21 cellular contexts compared by ENCODE assay signal in the genomic region with DNA sequence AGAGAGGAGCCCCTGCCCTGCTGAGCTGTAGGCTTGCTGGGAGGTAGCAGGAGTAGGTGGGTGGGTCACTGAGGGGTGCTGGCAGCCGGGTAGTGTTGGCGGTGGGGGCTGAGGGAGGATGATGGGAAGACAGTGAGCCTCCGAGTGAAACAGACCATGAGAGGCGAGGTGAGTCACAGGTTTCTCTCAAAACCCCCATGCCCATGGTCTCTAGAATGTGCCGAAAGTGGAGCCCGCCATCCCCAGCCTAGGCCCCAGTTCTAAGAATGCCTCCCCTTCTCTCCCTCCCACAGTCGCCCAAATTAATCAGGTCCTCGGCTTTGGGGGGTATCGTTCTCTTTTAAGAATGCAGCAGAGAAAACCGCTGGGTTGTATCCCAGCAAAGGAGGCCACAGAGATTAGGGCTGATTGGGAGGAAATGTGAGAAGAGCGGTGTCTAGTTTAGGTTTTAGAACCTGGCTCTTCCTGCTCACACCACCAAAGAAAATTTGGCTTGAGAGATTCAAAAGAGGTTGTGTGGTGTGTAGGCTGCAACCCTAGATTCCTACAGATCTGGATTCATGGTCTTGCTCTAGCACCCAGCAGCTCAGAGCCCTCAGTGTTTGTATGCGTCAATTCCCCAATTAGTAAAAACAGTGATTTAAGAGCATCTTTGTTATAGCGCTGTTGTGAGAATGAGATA. TPM values are rescaled to one million over a fixed set of nuclear protein-coding genes. Genes with fewer than 3 reads are reported as not detected.
A peak's percentile ranks its signal among the peaks of the same experiment; 100 is the strongest.
DNase-seq lines count a peak whose midpoint lies in the region; ATAC-seq and TF ChIP-seq lines count a peak whose summit lies in the region.
"Had no signal": no experiment of that assay in that cellular context is flagged by ENCODE, and none has a peak within 500 bp of the region (broad histone marks: within the 10 kb centered on the region; RNA-seq: fewer than 3 reads in every experiment).

No MANE protein-coding gene starts in this region.

- H3K36me3 Mint-ChIP-seq in CD8-positive, alpha-beta memory T cell: no peaks in the 10 kb centered on the region
- peaks cover 2% of the 10 kb centered on the region for H3K36me3 Mint-ChIP-seq in activated CD8-positive, alpha-beta T cell treated with anti-CD3 and anti-CD28 coated beads for 36 hours (ENCODE audit: low read depth)

- no peaks in the 10 kb centered on the region for H3K27me3 Mint-ChIP-seq in CD8-positive, alpha-beta memory T cell
- H3K27me3 Mint-ChIP-seq in activated CD8-positive, alpha-beta T cell treated with anti-CD3 and anti-CD28 coated beads for 36 hours: no peaks in the 10 kb centered on the region
- H3K27me3 Mint-ChIP-seq: naive thymus-derived CD8-positive, alpha-beta T cell had no signal

- in situ Hi-C loops in GM13977 (cut with MboI; ENCODE audit: low pct_unique_long_range_greater_than_20kb, low sequenced_read_pairs, unreplicated experiment): no loop called here

- H3K27ac ChIP-seq in CD8-positive, alpha-beta memory T cell (ENCODE audit: low read depth, low read length): no peak overlapping the region
- H3K27ac ChIP-seq: esophagus squamous epithelium, GM23248, Peyer's patch, spleen had no signal

- H3K4me3 Mint-ChIP-seq in CD8-positive, alpha-beta memory T cell: peak overlapping the region in 5 of 7 donors; percentile 9 to 49 (median 15)
- no peak overlapping the region for H3K4me3 Mint-ChIP-seq in activated CD8-positive, alpha-beta T cell treated with anti-CD3 and anti-CD28 coated beads for 36 hours
- H3K4me3 Mint-ChIP-seq: naive thymus-derived CD8-positive, alpha-beta T cell had no signal

- CTCF ChIA-PET in CD8-positive, alpha-beta memory T cell (lab: Charles Lee): interaction anchor here (0.8 to 1.4 kb wide), 5 partner anchors 8 to 170 kb away, joined by 3 to 4 read pairs (median 4); no protein-coding TSS in a partner anchor
- CTCF ChIA-PET in activated CD8-positive, alpha-beta T cell treated with anti-CD3 and anti-CD28 coated beads for 36 hours (lab: Charles Lee): interaction anchor here (1.0 to 2.9 kb wide), 7 partner anchors 8 to 169 kb away, joined by 3 to 11 read pairs (median 5); no protein-coding TSS in a partner anchor

- H3K4me1 ChIP-seq in CD8-positive, alpha-beta memory T cell (ENCODE audit: insufficient read depth, low read length): peaks cover 47% of the 10 kb centered on the region

- peak; percentile 50 for ATAC-seq in activated CD8-positive, alpha-beta T cell treated with anti-CD3 and anti-CD28 coated beads for 36 hours
- ATAC-seq: K562; naive thymus-derived CD8-positive, alpha-beta T cell had no signal

- no peaks in the 10 kb centered on the region for H3K36me3 ChIP-seq in CD8-positive, alpha-beta memory T cell (ENCODE audit: insufficient read depth, low read length)
- H3K36me3 ChIP-seq: esophagus squamous epithelium, Peyer's patch had no signal

- H3K4me1 Mint-ChIP-seq in CD8-positive, alpha-beta memory T cell: peaks cover 48 to 83% (median 63%) of the 10 kb centered on the region in 3 donors
- H3K4me1 Mint-ChIP-seq in activated CD8-positive, alpha-beta T cell treated with anti-CD3 and anti-CD28 coated beads for 36 hours (ENCODE audit: low read depth): peaks cover 69% of the 10 kb centered on the region

- H3K27me3 ChIP-seq in CD8-positive, alpha-beta memory T cell (ENCODE audit: insufficient read depth, low read length, poor library complexity, severe bottlenecking): no peaks in the 10 kb centered on the region
- H3K27me3 ChIP-seq: esophagus squamous epithelium, Peyer's patch, spleen had no signal

- TF ChIP-seq CTCF in GM13977 (IDR thresholded peaks at IDR 0.05; ENCODE audit: extremely low read depth, insufficient read depth, missing control alignments): no peak
- no peak for TF ChIP-seq CTCF in activated CD8-positive, alpha-beta T cell treated with anti-CD3 and anti-CD28 coated beads for 36 hours (IDR thresholded peaks at IDR 0.05)

- H3K27ac Mint-ChIP-seq in CD8-positive, alpha-beta memory T cell: peak overlapping the region in 7 of 8 donors; percentile 10 to 88 (median 55)
- H3K27ac Mint-ChIP-seq in activated CD8-positive, alpha-beta T cell treated with anti-CD3 and anti-CD28 coated beads for 36 hours: peak overlapping the region; percentile 52
- H3K27ac Mint-ChIP-seq: immature natural killer cell, progenitor cell of endocrine pancreas had no signal

- H3K9me3 ChIP-seq in CD8-positive, alpha-beta memory T cell (ENCODE audit: low read length): no peaks in the 10 kb centered on the region
- H3K9me3 ChIP-seq: esophagus squamous epithelium, Peyer's patch, SK-N-SH, spleen had no signal

- DNase-seq in CD8-positive, alpha-beta memory T cell: no peak
- DNase-seq in GM13977 (ENCODE audit: low spot score) (peak; percentile 44), MV-4-11 (lab: John Stamatoyannopoulos, UW) (no peak), kidney glomerular epithelial cell (lab: John Stamatoyannopoulos, UW) (no peak), NCI-H526 treated with DMSO at 0.1 percent for 48 hours (lab: John Stamatoyannopoulos, UW) (no peak)
- DNase-seq in activated CD8-positive, alpha-beta T cell treated with anti-CD3 and anti-CD28 coated beads for 36 hours: peak; percentile 78
- peak; percentile 56 to 67 for DNase-seq in stimulated activated CD8-positive, alpha-beta memory T cell treated with anti-CD3 and anti-CD28 coated beads, Interleukin-15, amount 100 ng/mL, for 48 hours (ENCODE audit: low read depth in 2 of 2)
- DNase-seq: DMS153; esophagus squamous epithelium; glutamatergic neuron; GM23248; immature natural killer cell; naive thymus-derived CD8-positive, alpha-beta T cell; NCI-H1092 treated with DMSO at 0.1 percent for 48 hours; Peyer's patch; SK-N-SH; spleen had no signal

- POLR2A ChIA-PET in CD8-positive, alpha-beta memory T cell (lab: Charles Lee): no interaction called here
- POLR2A ChIA-PET in activated CD8-positive, alpha-beta T cell treated with anti-CD3 and anti-CD28 coated beads for 36 hours (lab: Charles Lee): interaction anchor here (1.1 kb wide), 1 partner anchor 16 kb away, joined by 3 read pairs; no protein-coding TSS in a partner anchor

- H3K4me3 ChIP-seq in CD8-positive, alpha-beta memory T cell (ENCODE audit: low read length): no peak overlapping the region
- H3K4me3 ChIP-seq: esophagus squamous epithelium, GM23248, K562, Peyer's patch, spleen had no signal

- no peaks in the 10 kb centered on the region for H3K9me3 Mint-ChIP-seq in CD8-positive, alpha-beta memory T cell
- H3K9me3 Mint-ChIP-seq in activated CD8-positive, alpha-beta T cell treated with anti-CD3 and anti-CD28 coated beads for 36 hours: no peaks in the 10 kb centered on the region
- H3K9me3 Mint-ChIP-seq: immature natural killer cell; naive thymus-derived CD8-positive, alpha-beta T cell had no signal

- intact Hi-C loops in activated CD8-positive, alpha-beta T cell treated with anti-CD3 and anti-CD28 coated beads for 36 hours (cut with micrococcal nuclease): no loop called here

RNA-seq across cellular contexts. Expression of gene IL19, which starts 27.7 kb away (rescaled TPM):
- not detected for total RNA-seq in CD8-positive, alpha-beta memory T cell
- polyA plus RNA-seq in CD8-positive, alpha-beta memory T cell: not detected
- not detected for total RNA-seq in activated CD8-positive, alpha-beta T cell treated with anti-CD3 and anti-CD28 coated beads for 36 hours
- total RNA-seq: bronchial epithelial cell; GM23248; K562; lung microvascular endothelial cell; naive thymus-derived CD8-positive, alpha-beta T cell; Peyer's patch; progenitor cell of endocrine pancreas had no signal
- polyA plus RNA-seq: GM23248; immature natural killer cell; K562; naive thymus-derived CD8-positive, alpha-beta T cell; SK-N-SH had no signal

RNA-seq across cellular contexts. Expression of gene IL10, which starts 29.5 kb away (rescaled TPM):
- total RNA-seq in CD8-positive, alpha-beta memory T cell: 1 to 10 TPM; 7.6 TPM
- polyA plus RNA-seq in CD8-positive, alpha-beta memory T cell: 0.33 TPM
- total RNA-seq in activated CD8-positive, alpha-beta T cell treated with anti-CD3 and anti-CD28 coated beads for 36 hours: under 1 TPM in 1 of 2 experiments, not detected in 1; 0.32 TPM
- total RNA-seq: bronchial epithelial cell; GM23248; K562; lung microvascular endothelial cell; naive thymus-derived CD8-positive, alpha-beta T cell; progenitor cell of endocrine pancreas had no signal
- polyA plus RNA-seq: GM23248; naive thymus-derived CD8-positive, alpha-beta T cell; SK-N-SH had no signal

RNA-seq across cellular contexts. Expression of gene MAPKAPK2, which starts 58.1 kb away (rescaled TPM):
- total RNA-seq in CD8-positive, alpha-beta memory T cell: 10 to 100 TPM; 78.4 to 79.1 TPM
- 5.0 TPM for polyA plus RNA-seq in CD8-positive, alpha-beta memory T cell
- 10 to 100 TPM; 50.4 to 51.4 TPM for total RNA-seq in activated CD8-positive, alpha-beta T cell treated with anti-CD3 and anti-CD28 coated beads for 36 hours

Comparison
In these comparisons a context has a peak if more than half of its experiments do, and no peak if none do; other contexts are left out.
1. DNase-seq: peak in GM13977 (single experiment), activated CD8-positive, alpha-beta T cell treated with anti-CD3 and anti-CD28 coated beads for 36 hours (single experiment) and stimulated activated CD8-positive, alpha-beta memory T cell treated with anti-CD3 and anti-CD28 coated beads, Interleukin-15, amount 100 ng/mL, for 48 hours (2 of 2); none in CD8-positive, alpha-beta memory T cell (0 of 5), MV-4-11 (single experiment), kidney glomerular epithelial cell (single experiment) and NCI-H526 treated with DMSO at 0.1 percent for 48 hours (single experiment).
2. RNA of gene IL10, which starts 29.5 kb away (total RNA-seq): 7.6 TPM in CD8-positive, alpha-beta memory T cell; 0.32 TPM in activated CD8-positive, alpha-beta T cell treated with anti-CD3 and anti-CD28 coated beads for 36 hours; every median in the first group is over 4 times any median in the second.